In the genomic region with DNA sequence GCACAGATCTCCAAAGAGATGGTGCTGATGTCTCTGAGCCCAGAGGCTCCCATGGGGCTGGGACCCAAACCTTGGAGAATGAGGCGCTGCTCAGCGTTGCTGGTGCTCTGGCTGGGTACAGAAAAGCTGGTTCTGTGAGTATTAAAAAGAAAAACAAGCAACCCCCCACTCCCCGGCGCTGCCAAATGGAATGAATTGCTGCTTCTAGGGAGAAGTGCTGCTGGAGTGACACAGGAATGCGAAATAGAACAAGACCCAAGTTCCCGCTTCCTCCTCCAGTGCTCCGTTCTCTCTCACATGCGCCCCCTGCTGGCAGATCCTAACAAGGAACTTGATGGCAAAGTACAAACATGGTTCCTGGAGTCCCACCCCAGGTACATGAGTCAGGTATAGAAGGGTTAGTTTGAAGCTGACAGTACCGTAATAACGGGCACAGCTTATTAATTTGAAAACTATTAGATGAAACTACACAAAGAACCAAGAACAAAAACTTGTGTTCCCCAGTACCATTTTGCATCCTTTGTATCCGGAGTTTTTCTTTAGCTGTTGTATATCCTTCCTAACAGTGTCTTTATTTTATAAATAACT, we compare ENCODE assay signal across 8 cellular contexts. TPM values are rescaled to one million over a fixed set of nuclear protein-coding genes. Genes with fewer than 3 reads are reported as not detected.
A peak's percentile ranks its signal among the peaks of the same experiment; 100 is the strongest.
DNase-seq lines count a peak whose midpoint lies in the region; ATAC-seq, FAIRE-seq and TF ChIP-seq lines count a peak whose summit lies in the region.

No MANE protein-coding gene starts in this region.

- peaks cover 10% of the 10 kb centered on the region for H3K36me3 Mint-ChIP-seq in activated naive CD4-positive, alpha-beta T cell treated with anti-CD3 and anti-CD28 coated beads for 36 hours (ENCODE audit: low read depth)

- no peak for TF ChIP-seq EP300 in SK-N-SH (IDR thresholded peaks at IDR 0.05; ENCODE audit: borderline replicate concordance in 1 of 2, low read depth in 1 of 2, low read length in 1 of 2)

- intact Hi-C loops in activated naive CD4-positive, alpha-beta T cell treated with anti-CD3 and anti-CD28 coated beads for 36 hours (cut with micrococcal nuclease) = loop anchor here (1.0 to 2.0 kb wide), 4 partner anchors 56 to 230 kb away; no protein-coding TSS in a partner anchor
- intact Hi-C loops in pancreas (cut with DNase I) = loop anchor here in 2 of 3 donors (5.0 kb wide), 1 partner anchor 85 kb away; no protein-coding TSS in a partner anchor
- intact Hi-C loops in thyroid gland (cut with DNase I) = loop anchor here (5.0 kb wide), 1 partner anchor 85 kb away; no protein-coding TSS in a partner anchor

- no peaks in the 10 kb centered on the region for H4K20me1 ChIP-seq in SK-N-SH (ENCODE audit: insufficient read depth)

- H3K9me2 ChIP-seq in SK-N-SH = no peaks in the 10 kb centered on the region

- H3K9me3 Mint-ChIP-seq in activated naive CD4-positive, alpha-beta T cell treated with anti-CD3 and anti-CD28 coated beads for 36 hours = no peaks in the 10 kb centered on the region

- TF ChIP-seq RAD21 in SK-N-SH (IDR thresholded peaks at IDR 0.05; ENCODE audit: low read length) = peak; percentile 81

- peak overlapping the region; percentile 66 for H3K27ac Mint-ChIP-seq in activated naive CD4-positive, alpha-beta T cell treated with anti-CD3 and anti-CD28 coated beads for 36 hours

- H3K4me2 ChIP-seq in SK-N-SH = peak overlapping the region; percentile 59

- H3K36me3 ChIP-seq in SK-N-SH (replicated peaks in 1 of 2; ENCODE audit: control insufficient read depth in 1 of 2, insufficient read depth in 2 of 2, low read length in 1 of 2) (peaks cover 5 to 7% of the 10 kb centered on the region in 2 experiments), pancreas (peaks cover 0 to 7% (median 4%) of the 10 kb centered on the region in 3 donors), thyroid gland (peaks cover 3 to 5% of the 10 kb centered on the region in 2 donors)

- H3K4me1 Mint-ChIP-seq in activated naive CD4-positive, alpha-beta T cell treated with anti-CD3 and anti-CD28 coated beads for 36 hours (ENCODE audit: low read depth) = peaks cover 25% of the 10 kb centered on the region

- CTCF ChIA-PET in SK-N-SH (lab: Yijun Ruan, JAX) = interaction anchor here (0.6 to 6.4 kb wide), 66 partner anchors 9 to 670 kb away, joined by 3 to 112 read pairs (median 4); a partner anchor contains a TSS
- CTCF ChIA-PET in activated naive CD4-positive, alpha-beta T cell treated with anti-CD3 and anti-CD28 coated beads for 36 hours (lab: Charles Lee) = interaction anchor here (0.6 to 7.1 kb wide), 42 partner anchors 11 to 351 kb away, joined by 3 to 114 read pairs (median 4); a partner anchor contains a TSS

- H3K9ac ChIP-seq in SK-N-SH = no peak overlapping the region

- H3K27me3 ChIP-seq in SK-N-SH (ENCODE audit: insufficient read depth) = no peaks in the 10 kb centered on the region
- no peaks in the 10 kb centered on the region for H3K27me3 ChIP-seq in pancreas
- H3K27me3 ChIP-seq in thyroid gland = no peaks in the 10 kb centered on the region

- peaks cover 24% of the 10 kb centered on the region for H3K79me2 ChIP-seq in SK-N-SH (ENCODE audit: insufficient read depth)

- no peaks in the 10 kb centered on the region for H3K27me3 Mint-ChIP-seq in activated naive CD4-positive, alpha-beta T cell treated with anti-CD3 and anti-CD28 coated beads for 36 hours (ENCODE audit: low read depth)

- TF ChIP-seq CTCF in GM12864 (IDR thresholded peaks at IDR 0.05; ENCODE audit: low read depth, low read length, missing control alignments) (peak; percentile 86), SK-N-SH (IDR thresholded peaks at IDR 0.05) (peak; percentile 94), pancreas (IDR thresholded peaks at IDR 0.05) (peak; percentile 80 to 88 (median 83)), thyroid gland (IDR thresholded peaks at IDR 0.05) (peak; percentile 75 to 94 (median 92))

- DNase-seq in GM12864 (ENCODE audit: low read depth) (peak; percentile 78), NCI-H128 (lab: John Stamatoyannopoulos, UW; ENCODE audit: unreplicated experiment) (peak; percentile 57), SK-N-SH (peak; percentile 71), globus pallidus (ENCODE audit: low spot score) (peak; percentile 87), pancreas (peak; percentile 89 to 100 (median 96)), thyroid gland (peak; percentile 96 to 99)
- peak; percentile 99 for DNase-seq in activated naive CD4-positive, alpha-beta T cell treated with anti-CD3 and anti-CD28 coated beads for 36 hours

- H3K4me3 ChIP-seq in GM12864 (ENCODE audit: low read depth, low read length) (no peak overlapping the region), SK-N-SH (ENCODE audit: low read depth in 2 of 2, low read length in 1 of 2) (peak overlapping the region in 1 of 2 experiments; percentile 28; a peak in 1 of 4 replicates), pancreas (no peak overlapping the region), thyroid gland (replicated peaks in 1 of 3) (no peak overlapping the region)

- H3K27ac ChIP-seq in SK-N-SH (ENCODE audit: low read depth in 2 of 2, low read length in 1 of 2) (no peak overlapping the region), pancreas (no peak overlapping the region), thyroid gland (peak overlapping the region in 2 of 3 donors; percentile 12 to 63)

- peak overlapping the region; percentile 75 for H2AFZ ChIP-seq in SK-N-SH (ENCODE audit: low read depth)

- no peak for TF ChIP-seq POLR2A in thyroid gland (IDR thresholded peaks at IDR 0.05)

- WGBS in SK-N-SH (ENCODE audit: low lambda C conversion rate) = 16% methylated on average over 11 of the region's 11 CpGs
- 12 to 13% methylated on average over 11 of the region's 11 CpGs for WGBS in pancreas, 2 donors
- WGBS in thyroid gland, 2 donors = 11 to 16% methylated on average over 11 of the region's 11 CpGs

- peaks cover 3% of the 10 kb centered on the region for H3F3A ChIP-seq in SK-N-SH (replicated peaks; ENCODE audit: insufficient read depth)

- peak overlapping the region; percentile 39 for H3K4me3 Mint-ChIP-seq in activated naive CD4-positive, alpha-beta T cell treated with anti-CD3 and anti-CD28 coated beads for 36 hours

- ATAC-seq in pancreas (peak; percentile 67 to 79 (median 75)), HG03354 (IDR thresholded peaks at IDR 0.05; ENCODE audit: poor library complexity, severe bottlenecking, unreplicated experiment) (no peak)

- POLR2A ChIA-PET in SK-N-SH (lab: Yijun Ruan, JAX) = no interaction called here

- FAIRE-seq in pancreas (lab: Jason Lieb, UNC) = no peak

- no peaks in the 10 kb centered on the region for H3K9me3 ChIP-seq in SK-N-SH
- H3K9me3 ChIP-seq in pancreas = no peaks in the 10 kb centered on the region
- no peaks in the 10 kb centered on the region for H3K9me3 ChIP-seq in thyroid gland

- H3K4me1 ChIP-seq in SK-N-SH (ENCODE audit: control insufficient read depth in 1 of 2, insufficient read depth in 2 of 2, low read depth in 1 of 2, low read length in 1 of 2) = peaks cover 0 to 8% of the 10 kb centered on the region in 2 experiments; a peak in 1 of 4 replicates
- peaks cover 0 to 15% (median 7%) of the 10 kb centered on the region in 3 donors for H3K4me1 ChIP-seq in pancreas
- peaks cover 13 to 19% of the 10 kb centered on the region in 2 donors for H3K4me1 ChIP-seq in thyroid gland

TF ChIP-seq in SK-N-SH, 30 proteins besides CTCF, POLR2A, EP300 and RAD21 (continues in another document):
- TF ChIP-seq, protein P1, sequence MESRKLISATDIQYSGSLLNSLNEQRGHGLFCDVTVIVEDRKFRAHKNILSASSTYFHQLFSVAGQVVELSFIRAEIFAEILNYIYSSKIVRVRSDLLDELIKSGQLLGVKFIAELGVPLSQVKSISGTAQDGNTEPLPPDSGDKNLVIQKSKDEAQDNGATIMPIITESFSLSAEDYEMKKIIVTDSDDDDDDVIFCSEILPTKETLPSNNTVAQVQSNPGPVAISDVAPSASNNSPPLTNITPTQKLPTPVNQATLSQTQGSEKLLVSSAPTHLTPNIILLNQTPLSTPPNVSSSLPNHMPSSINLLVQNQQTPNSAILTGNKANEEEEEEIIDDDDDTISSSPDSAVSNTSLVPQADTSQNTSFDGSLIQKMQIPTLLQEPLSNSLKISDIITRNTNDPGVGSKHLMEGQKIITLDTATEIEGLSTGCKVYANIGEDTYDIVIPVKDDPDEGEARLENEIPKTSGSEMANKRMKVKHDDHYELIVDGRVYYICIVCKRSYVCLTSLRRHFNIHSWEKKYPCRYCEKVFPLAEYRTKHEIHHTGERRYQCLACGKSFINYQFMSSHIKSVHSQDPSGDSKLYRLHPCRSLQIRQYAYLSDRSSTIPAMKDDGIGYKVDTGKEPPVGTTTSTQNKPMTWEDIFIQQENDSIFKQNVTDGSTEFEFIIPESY (IDR thresholded peaks at IDR 0.05; ENCODE audit: borderline replicate concordance, low read depth) = no peak
- TF ChIP-seq YY1 (IDR thresholded peaks at IDR 0.05; ENCODE audit: low read depth) (no peak), JUND (IDR thresholded peaks at IDR 0.05) (no peak), MEF2A (IDR thresholded peaks at IDR 0.05; ENCODE audit: borderline replicate concordance, low read depth) (no peak), FOXM1 (IDR thresholded peaks at IDR 0.05; ENCODE audit: low read depth) (no peak), NFIC (IDR thresholded peaks at IDR 0.05; ENCODE audit: borderline replicate concordance) (no peak), ELF1 (IDR thresholded peaks at IDR 0.05) (no peak), FOSL2 (IDR thresholded peaks at IDR 0.05; ENCODE audit: borderline replicate concordance, low read depth) (no peak), RCOR1 (IDR thresholded peaks at IDR 0.05; ENCODE audit: low read length) (no peak)

RNA-seq across cellular contexts. Expression of a gene that starts 2.1 kb away (rescaled TPM):
- 51.9 and 52.4 TPM in 2 replicates for polyA plus RNA-seq in SK-N-SH (2012; rRNA removed)
- 41.9 and 42.7 TPM in 2 replicates for polyA plus RNA-seq in SK-N-SH (2012; cell fraction: cytosol; rRNA removed)
- 69.0 and 76.6 TPM in 2 replicates for polyA plus RNA-seq in SK-N-SH (2012; cell fraction: nucleus; rRNA removed)
- total RNA-seq in activated naive CD4-positive, alpha-beta T cell treated with anti-CD3 and anti-CD28 coated beads for 36 hours = 10 to 100 TPM; 40.6 to 41.2 TPM
- total RNA-seq in pancreas = 10 to 100 TPM; 12.0 to 18.4 (median 15.9) TPM
- 10 to 100 TPM; 19.7 to 33.0 TPM for polyA plus RNA-seq in pancreas
- total RNA-seq in thyroid gland = 10 to 100 TPM; 30.4 to 45.8 (median 38.2) TPM

RNA-seq across cellular contexts. Expression of a gene that starts 29.0 kb away (rescaled TPM):
- polyA plus RNA-seq in SK-N-SH (2012; rRNA removed) = 45.2 and 48.2 TPM in 2 replicates
- 53.4 and 58.2 TPM in 2 replicates for polyA plus RNA-seq in SK-N-SH (2012; cell fraction: cytosol; rRNA removed)
- 28.8 and 37.1 TPM in 2 replicates for polyA plus RNA-seq in SK-N-SH (2012; cell fraction: nucleus; rRNA removed)
- 10 to 100 TPM; 50.6 to 54.4 TPM for total RNA-seq in activated naive CD4-positive, alpha-beta T cell treated with anti-CD3 and anti-CD28 coated beads for 36 hours
- total RNA-seq in pancreas = 10 to 100 TPM; 43.9 to 62.8 (median 56.2) TPM
- 10 to 100 TPM; 18.9 to 29.6 TPM for polyA plus RNA-seq in pancreas
- 100 to 1,000 TPM; 154 to 231 (median 167) TPM for total RNA-seq in thyroid gland

Comparison
In these comparisons a context has a peak if more than half of its experiments do, and no peak if none do; other contexts are left out.
1. H3K27ac ChIP-seq: peak in thyroid gland (2 of 3); none in SK-N-SH (0 of 2) and pancreas (0 of 4).
2. Peak in every context shown above with its lines, with median percentiles within 50 percentile points of each other: DNase-seq and CTCF ChIP-seq.